Comparison of ENCODE assay signal across 16 cellular contexts in the genomic region with DNA sequence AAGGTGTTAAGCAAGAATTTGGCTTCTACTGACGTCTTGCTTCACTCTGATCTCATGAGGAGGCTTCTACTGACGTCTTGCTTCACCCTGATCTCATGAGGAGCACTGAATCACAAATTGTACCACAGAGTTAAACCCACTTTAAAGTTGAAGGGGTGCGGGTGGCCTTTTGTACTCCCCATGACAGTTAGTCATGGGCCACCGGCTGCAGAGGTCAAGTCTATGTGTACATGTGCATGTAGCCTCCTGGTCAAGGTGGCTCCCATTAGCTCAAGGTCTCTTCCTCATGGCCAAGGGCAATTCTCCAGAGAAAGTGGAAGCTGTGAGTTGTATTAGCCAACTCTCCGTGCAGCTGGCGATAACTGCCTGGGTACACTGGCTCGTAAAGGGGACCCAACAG. TPM values are rescaled to one million over a fixed set of nuclear protein-coding genes. Genes with fewer than 3 reads are reported as not detected.
DNase-seq lines count a peak whose midpoint lies in the region; ATAC-seq and TF ChIP-seq lines count a peak whose summit lies in the region.
"Had no signal": no experiment of that assay in that cellular context is flagged by ENCODE, and none has a peak within 500 bp of the region (broad histone marks: within the 10 kb centered on the region; RNA-seq: fewer than 3 reads in every experiment).

No MANE protein-coding gene starts in this region.

- no peak overlapping the region for H3K27ac ChIP-seq in suprapubic skin

- peak; percentile 29 to 44 for DNase-seq in AML-193 (lab: John Stamatoyannopoulos, UW)
- peak; percentile 37 for DNase-seq in NB4 (ENCODE audit: low read depth)
- DNase-seq in fibroblast of villous mesenchyme (ENCODE audit: low read depth) = peak; percentile 36
- peak; percentile 84 for DNase-seq in posterior vena cava (ENCODE audit: low spot score)
- no peak for DNase-seq in suprapubic skin (ENCODE audit: low spot score in 2 of 2)
- DNase-seq in SHP77 (lab: John Stamatoyannopoulos, UW) = no peak
- DNase-seq: activated gamma-delta T cell; amygdala; CD4-positive, alpha-beta T cell; effector CD8-positive, alpha-beta T cell; NCI-H1930; SHP77 treated with DMSO at 0.1 percent for 48 hours; stimulated activated CD4-positive, alpha-beta T cell treated with anti-CD3 and anti-CD28 coated beads, Interleukin-4, amount 100 ng/mL, for 4 hours; T-helper 17 cell had no signal

- no peak overlapping the region for H3K4me3 ChIP-seq in NB4 (ENCODE audit: low read depth, low read length)
- no peak overlapping the region for H3K4me3 ChIP-seq in fibroblast of villous mesenchyme (ENCODE audit: low read depth, low read length)
- H3K4me3 ChIP-seq in suprapubic skin = no peak overlapping the region

- no peak for ATAC-seq in GM19455 (IDR thresholded peaks at IDR 0.05; ENCODE audit: unreplicated experiment)
- ATAC-seq in GM19397 (IDR thresholded peaks at IDR 0.05; ENCODE audit: unreplicated experiment) = no peak

- H3K4me1 ChIP-seq in suprapubic skin = no peaks in the 10 kb centered on the region

- TF ChIP-seq POLR2A in NB4 (IDR thresholded peaks at IDR 0.05; ENCODE audit: extremely low read depth, insufficient read length) = no peak
- no peak for TF ChIP-seq POLR2A in suprapubic skin (IDR thresholded peaks at IDR 0.05)

- 82% methylated on average over 7 of the region's 7 CpGs for WGBS in suprapubic skin

- no peak for TF ChIP-seq CTCF in NB4 (IDR thresholded peaks at IDR 0.05; ENCODE audit: low read depth, low read length)
- TF ChIP-seq CTCF in fibroblast of villous mesenchyme (IDR thresholded peaks at IDR 0.05; ENCODE audit: insufficient read depth, low read depth, low read length) = no peak
- TF ChIP-seq CTCF in suprapubic skin (IDR thresholded peaks at IDR 0.05) = no peak

- H3K27me3 ChIP-seq in suprapubic skin = no peaks in the 10 kb centered on the region

- H3K9me3 ChIP-seq in suprapubic skin = no peaks in the 10 kb centered on the region

- no peak for TF ChIP-seq EP300 in suprapubic skin (IDR thresholded peaks at IDR 0.05)

- intact Hi-C loops in posterior vena cava (cut with DNase I) = no loop called here

- no peaks in the 10 kb centered on the region for H3K36me3 ChIP-seq in suprapubic skin

RNA-seq across cellular contexts. Expression of gene FZD4, which starts 23.1 kb away (rescaled TPM):
- total RNA-seq in fibroblast of villous mesenchyme = 13.5 and 17.3 TPM in 2 replicates
- 10 to 100 TPM; 42.4 to 49.1 TPM for total RNA-seq in posterior vena cava
- 10 to 100 TPM in 3 of 4 donors, 1 to 10 TPM in 1; 9.1 to 25.2 (median 15.5) TPM for total RNA-seq in suprapubic skin
- total RNA-seq: CD4-positive, alpha-beta T cell had no signal

RNA-seq across cellular contexts. Expression of gene TMEM135, which starts 59.5 kb away (rescaled TPM):
- total RNA-seq in fibroblast of villous mesenchyme (30.0 and 35.4 TPM in 2 replicates), posterior vena cava (10 to 100 TPM; 16.2 to 25.2 TPM), suprapubic skin (10 to 100 TPM in 2 of 4 donors, 1 to 10 TPM in 2; 5.8 to 22.3 (median 11.0) TPM)

Comparison
In these comparisons a context has a peak if more than half of its experiments do, and no peak if none do; other contexts are left out.
1. DNase-seq: peak in AML-193 (2 of 2), NB4 (single experiment), fibroblast of villous mesenchyme (single experiment) and posterior vena cava (single experiment); none in suprapubic skin (0 of 2) and SHP77 (0 of 2).